ENCODE assay signal across 19 cellular contexts in the genomic region with DNA sequence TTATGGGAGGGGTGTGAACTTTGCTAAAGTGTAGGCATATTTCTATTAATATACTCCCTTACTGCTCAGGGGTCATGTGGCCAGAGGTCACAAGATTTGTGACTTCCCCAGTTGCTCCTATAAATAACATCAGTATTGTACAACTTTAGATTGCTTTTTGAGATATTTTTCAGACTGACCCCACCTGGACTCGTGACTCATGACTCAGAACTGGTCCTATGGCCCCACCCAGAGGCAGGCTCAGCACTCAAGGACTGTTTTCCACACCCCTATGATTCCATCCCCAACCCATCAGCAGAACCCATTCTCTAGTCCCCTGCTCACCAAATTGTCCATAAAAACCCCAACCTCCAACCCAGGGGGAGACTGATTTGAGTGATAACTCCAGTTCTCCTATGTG. TPM values are rescaled to one million over a fixed set of nuclear protein-coding genes. Genes with fewer than 3 reads are reported as not detected.
DNase-seq lines count a peak whose midpoint lies in the region; ATAC-seq and TF ChIP-seq lines count a peak whose summit lies in the region.
"Had no signal": no experiment of that assay in that cellular context is flagged by ENCODE, and none has a peak within 500 bp of the region (broad histone marks: within the 10 kb centered on the region; RNA-seq: fewer than 3 reads in every experiment).

No MANE protein-coding gene starts in this region.

- H3K9me3 ChIP-seq in PC-3 (ENCODE audit: low read length) (peaks cover 10% of the 10 kb centered on the region), osteoblast (ENCODE audit: low read depth, low read length) (no peaks in the 10 kb centered on the region)
- H3K9me3 ChIP-seq: Peyer's patch had no signal

- H3K4me2 ChIP-seq in PC-3 (ENCODE audit: low read length) (no peak overlapping the region), osteoblast (ENCODE audit: insufficient read depth, low read length) (no peak overlapping the region)

- H3K27ac ChIP-seq in HL-60 (replicated peaks) (no peak overlapping the region), PC-3 (ENCODE audit: low read length) (no peak overlapping the region), osteoblast (ENCODE audit: low read depth, low read length) (no peak overlapping the region)
- H3K27ac ChIP-seq: Peyer's patch, tibial nerve had no signal

- H3K79me2 ChIP-seq in PC-3 (ENCODE audit: low read length) (peaks cover 25% of the 10 kb centered on the region), osteoblast (ENCODE audit: insufficient read depth, low read length) (peaks cover 23% of the 10 kb centered on the region)

- H3K36me3 Mint-ChIP-seq in nephron (ENCODE audit: low read depth) = peaks cover 5% of the 10 kb centered on the region
- peaks cover 5% of the 10 kb centered on the region for H3K36me3 Mint-ChIP-seq in activated T-helper 1 cell treated with anti-CD3 and anti-CD28 coated beads, Interleukin-12 subunit alpha, Interleukin-12 subunit beta, Interleukin-2, Interleukin-4 antibody, amounts not matched to agents 30 ng/mL and 10 ng/mL and 1 ng/mL, durations not matched to agents 14 hours and 24 hours and 36 hours (ENCODE audit: low read depth)

- H3K4me3 ChIP-seq in HL-60 (replicated peaks; ENCODE audit: insufficient read depth, low read length) = no peak overlapping the region
- no peak overlapping the region for H3K4me3 ChIP-seq in PC-3 (ENCODE audit: low read length)
- no peak overlapping the region for H3K4me3 ChIP-seq in osteoblast (ENCODE audit: insufficient read depth, low read length)
- H3K4me3 ChIP-seq: Peyer's patch, tibial nerve had no signal

- no peak for ATAC-seq in PC-3
- ATAC-seq: naive thymus-derived CD4-positive, alpha-beta T cell; SK-N-SH treated with all-trans-retinoic acid at 6 μM for 48 hours had no signal

- H3K4me3 Mint-ChIP-seq in nephron = peak overlapping the region in 2 of 3 experiments; percentile 14 to 25
- H3K4me3 Mint-ChIP-seq in activated T-helper 1 cell treated with anti-CD3 and anti-CD28 coated beads, Interleukin-12 subunit alpha, Interleukin-12 subunit beta, Interleukin-2, Interleukin-4 antibody, amounts not matched to agents 30 ng/mL and 10 ng/mL and 1 ng/mL, durations not matched to agents 14 hours and 24 hours and 36 hours = no peak overlapping the region

- TF ChIP-seq CTCF in GM10248 (IDR thresholded peaks at IDR 0.05; ENCODE audit: control extremely low read depth, extremely low read depth, low read depth, missing control alignments) (peak; percentile 20), HL-60 (IDR thresholded peaks at IDR 0.05; ENCODE audit: insufficient read depth, low read length) (no peak), PC-3 (conservative IDR thresholded peaks at IDR 0.05; ENCODE audit: low read depth, low read length) (no peak; the same call in 1 of the 2 replicates), nephron (IDR thresholded peaks at IDR 0.05; ENCODE audit: unreplicated experiment in 3 of 3) (no peak), osteoblast (IDR thresholded peaks at IDR 0.05; ENCODE audit: extremely low read depth, low read depth, low read length) (no peak)

- H3K27me3 ChIP-seq in HL-60 (ENCODE audit: insufficient read depth, poor library complexity, severe bottlenecking) (no peaks in the 10 kb centered on the region), PC-3 (ENCODE audit: low read length) (no peaks in the 10 kb centered on the region), osteoblast (ENCODE audit: insufficient read depth, low read length) (no peaks in the 10 kb centered on the region)
- H3K27me3 ChIP-seq: Peyer's patch, tibial nerve had no signal

- CTCF ChIA-PET in GM10248 (lab: Yijun Ruan, JAX) = interaction anchor here (0.7 kb wide), 1 partner anchor 1727 kb away, joined by 3 read pairs; no protein-coding TSS in a partner anchor
- CTCF ChIA-PET in PC-3 (lab: Charles Lee) = no interaction called here

- no peaks in the 10 kb centered on the region for H3K9me3 Mint-ChIP-seq in nephron
- no peaks in the 10 kb centered on the region for H3K9me3 Mint-ChIP-seq in activated T-helper 1 cell treated with anti-CD3 and anti-CD28 coated beads, Interleukin-12 subunit alpha, Interleukin-12 subunit beta, Interleukin-2, Interleukin-4 antibody, amounts not matched to agents 30 ng/mL and 10 ng/mL and 1 ng/mL, durations not matched to agents 14 hours and 24 hours and 36 hours

- peaks cover 2% of the 10 kb centered on the region for H3K36me3 ChIP-seq in PC-3 (ENCODE audit: low read depth, low read length)
- H3K36me3 ChIP-seq in osteoblast (ENCODE audit: insufficient read depth, low read length) = no peaks in the 10 kb centered on the region
- H3K36me3 ChIP-seq: Peyer's patch, tibial nerve had no signal

- peaks cover 11% of the 10 kb centered on the region for H3K27me3 Mint-ChIP-seq in nephron (ENCODE audit: low read depth)
- peaks cover 18% of the 10 kb centered on the region for H3K27me3 Mint-ChIP-seq in activated T-helper 1 cell treated with anti-CD3 and anti-CD28 coated beads, Interleukin-12 subunit alpha, Interleukin-12 subunit beta, Interleukin-2, Interleukin-4 antibody, amounts not matched to agents 30 ng/mL and 10 ng/mL and 1 ng/mL, durations not matched to agents 14 hours and 24 hours and 36 hours (ENCODE audit: insufficient read depth)

- BruUV-seq in PC-3 (replicated peaks; lab: Mats Ljungman, UMichigan) = no TSS peak

- H2AFZ ChIP-seq in PC-3 (ENCODE audit: low read length) (no peak overlapping the region), osteoblast (ENCODE audit: low read length) (no peak overlapping the region)

- H3K4me1 ChIP-seq in PC-3 (ENCODE audit: insufficient read depth, low read length) = peaks cover 21% of the 10 kb centered on the region
- H3K4me1 ChIP-seq in osteoblast (ENCODE audit: insufficient read depth, low read length) = peaks cover 18% of the 10 kb centered on the region

- intact Hi-C loops in PC-3 (cut with micrococcal nuclease) = no loop called here
- intact Hi-C loops in activated T-helper 1 cell treated with anti-CD3 and anti-CD28 coated beads, Interleukin-12 subunit alpha, Interleukin-12 subunit beta, Interleukin-2, Interleukin-4 antibody, amounts not matched to agents 30 ng/mL and 10 ng/mL and 1 ng/mL, durations not matched to agents 14 hours and 24 hours and 36 hours (cut with micrococcal nuclease) = no loop called here

- H3K9me2 ChIP-seq in PC-3 (replicated peaks; ENCODE audit: low read length) = no peaks in the 10 kb centered on the region

- peaks cover 10% of the 10 kb centered on the region for H4K20me1 ChIP-seq in PC-3 (ENCODE audit: low read length)
- H4K20me1 ChIP-seq in osteoblast (ENCODE audit: insufficient read depth, low read length) = peaks cover 3% of the 10 kb centered on the region

- DNase-seq in GM10248 (ENCODE audit: extremely low spot score) (no peak), HL-60 (ENCODE audit: low read depth in 1 of 2, low spot score in 1 of 2) (peak; percentile 1 to 32), PC-3 (peak; percentile 48), osteoblast (ENCODE audit: insufficient read length, low spot score, missing footprints) (no peak), cortex of kidney (lab: John Stamatoyannopoulos, UW) (no peak)
- no peak for DNase-seq in activated T-helper 1 cell treated with anti-CD3 and anti-CD28 coated beads, Interleukin-12 subunit alpha, Interleukin-12 subunit beta, Interleukin-2, Interleukin-4 antibody, amounts not matched to agents 30 ng/mL and 10 ng/mL and 1 ng/mL, durations not matched to agents 14 hours and 24 hours and 36 hours (ENCODE audit: low spot score)
- DNase-seq: activated CD4-positive, alpha-beta T cell treated with anti-CD3 and anti-CD28 coated beads for 1 hour; Karpas-422; mesenchymal stem cell; naive thymus-derived CD4-positive, alpha-beta T cell; NCI-H146; NCI-H2171; NCI-H69; Peyer's patch; stimulated activated CD4-positive, alpha-beta T cell treated with anti-CD3 and anti-CD28 coated beads, Interleukin-2, amount 100 ng/mL, for 24 hours; stimulated activated naive CD4-positive, alpha-beta T cell treated with Interleukin-2 at 50 U/mL for 16 hours had no signal

- no peaks in the 10 kb centered on the region for H3F3A ChIP-seq in PC-3 (ENCODE audit: low read length, unreplicated experiment)

- peaks cover 25% of the 10 kb centered on the region for H3K4me1 Mint-ChIP-seq in nephron
- H3K4me1 Mint-ChIP-seq in activated T-helper 1 cell treated with anti-CD3 and anti-CD28 coated beads, Interleukin-12 subunit alpha, Interleukin-12 subunit beta, Interleukin-2, Interleukin-4 antibody, amounts not matched to agents 30 ng/mL and 10 ng/mL and 1 ng/mL, durations not matched to agents 14 hours and 24 hours and 36 hours (ENCODE audit: low read depth) = peaks cover 26% of the 10 kb centered on the region

- no peak overlapping the region for H3K9ac ChIP-seq in PC-3 (ENCODE audit: low read length)

- POLR2A ChIA-PET in GM10248 (lab: Yijun Ruan, JAX) = no interaction called here
- POLR2A ChIA-PET in PC-3 (lab: Charles Lee; ENCODE audit: unreplicated experiment) = no interaction called here

- no peak overlapping the region for H3K27ac Mint-ChIP-seq in nephron
- no peak overlapping the region for H3K27ac Mint-ChIP-seq in activated T-helper 1 cell treated with anti-CD3 and anti-CD28 coated beads, Interleukin-12 subunit alpha, Interleukin-12 subunit beta, Interleukin-2, Interleukin-4 antibody, amounts not matched to agents 30 ng/mL and 10 ng/mL and 1 ng/mL, durations not matched to agents 14 hours and 24 hours and 36 hours

RNA-seq across cellular contexts. Expression of a gene that starts 2.7 kb away (rescaled TPM):
- 119 and 129 TPM in 2 replicates for total RNA-seq in PC-3 (2014; rRNA removed)
- total RNA-seq in activated T-helper 1 cell treated with anti-CD3 and anti-CD28 coated beads, Interleukin-12 subunit alpha, Interleukin-12 subunit beta, Interleukin-2, Interleukin-4 antibody, amounts not matched to agents 30 ng/mL and 10 ng/mL and 1 ng/mL, durations not matched to agents 14 hours and 24 hours and 36 hours = 49.8 and 50.5 TPM in 2 replicates
- total RNA-seq in osteoblast = 29.0 and 32.7 TPM in 2 replicates

RNA-seq across cellular contexts. Expression of a gene that starts 33.8 kb away (rescaled TPM):
- total RNA-seq in PC-3 (2014; rRNA removed) (150 and 195 TPM in 2 replicates), osteoblast (16.6 and 19.7 TPM in 2 replicates)
- 101 and 106 TPM in 2 replicates for total RNA-seq in activated T-helper 1 cell treated with anti-CD3 and anti-CD28 coated beads, Interleukin-12 subunit alpha, Interleukin-12 subunit beta, Interleukin-2, Interleukin-4 antibody, amounts not matched to agents 30 ng/mL and 10 ng/mL and 1 ng/mL, durations not matched to agents 14 hours and 24 hours and 36 hours

Comparison
In these comparisons a context has a peak if more than half of its experiments do, and no peak if none do; other contexts are left out.
1. DNase-seq: peak in HL-60 (2 of 2) and PC-3 (single experiment); none in GM10248 (single experiment), activated T-helper 1 cell treated with anti-CD3 and anti-CD28 coated beads, Interleukin-12 subunit alpha, Interleukin-12 subunit beta, Interleukin-2, Interleukin-4 antibody, amounts not matched to agents 30 ng/mL and 10 ng/mL and 1 ng/mL, durations not matched to agents 14 hours and 24 hours and 36 hours (single experiment), osteoblast (single experiment) and cortex of kidney (single experiment).